12 cellular contexts compared by ENCODE assay signal in the genomic region with DNA sequence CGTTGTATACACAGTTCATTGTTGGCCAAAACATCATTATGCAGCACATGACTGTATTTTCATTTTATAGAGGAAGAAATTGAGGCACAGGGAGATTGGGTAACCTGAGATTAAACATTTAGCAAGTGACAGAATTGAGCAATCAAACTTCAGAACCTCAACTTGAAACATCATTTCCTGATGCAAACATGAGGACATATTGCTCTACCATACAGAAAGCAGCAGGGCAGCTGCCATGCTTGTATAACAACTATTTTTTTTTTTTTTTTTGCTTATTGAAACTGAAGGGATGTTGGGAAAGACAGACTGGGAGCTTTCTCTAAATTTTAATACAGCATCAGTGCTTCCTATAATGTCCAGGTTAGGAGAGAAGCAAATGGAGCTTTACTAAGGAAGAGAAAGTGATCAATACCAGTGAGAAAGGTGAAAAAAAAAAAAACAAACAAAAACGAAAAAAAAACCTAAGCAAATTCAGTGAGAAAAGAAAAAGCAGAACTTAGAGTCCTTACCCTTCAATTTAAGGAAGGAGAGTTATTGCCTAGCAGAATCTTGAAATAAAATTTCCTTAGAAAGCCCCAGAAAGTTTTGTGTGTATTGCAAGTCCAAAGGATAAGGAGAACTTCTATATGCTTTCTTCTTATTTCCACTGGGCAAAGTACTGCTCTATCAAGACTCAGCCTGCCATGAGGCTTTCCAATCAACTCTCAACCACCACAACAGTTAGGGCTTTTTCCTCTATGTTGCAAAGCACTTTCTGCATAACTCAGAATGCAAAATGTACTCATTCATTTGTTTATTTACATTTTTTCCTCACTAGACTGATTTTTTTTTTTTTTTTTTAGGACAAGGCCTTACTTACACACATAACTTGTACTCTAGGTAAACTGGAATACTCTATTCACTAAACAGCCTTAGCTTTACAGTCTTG. TPM values are rescaled to one million over a fixed set of nuclear protein-coding genes. Genes with fewer than 3 reads are reported as not detected.
DNase-seq lines count a peak whose midpoint lies in the region; ATAC-seq and TF ChIP-seq lines count a peak whose summit lies in the region.
"Had no signal": no experiment of that assay in that cellular context is flagged by ENCODE, and none has a peak within 500 bp of the region (broad histone marks: within the 10 kb centered on the region; RNA-seq: fewer than 3 reads in every experiment).

No MANE protein-coding gene starts in this region.

- peaks cover 70% of the 10 kb centered on the region for H3K79me2 ChIP-seq in MM.1S (ENCODE audit: low read length)

- H3K4me3 ChIP-seq in MM.1S (ENCODE audit: low read length) (no peak overlapping the region), psoas muscle (no peak overlapping the region)
- H3K4me3 ChIP-seq: gastrocnemius medialis, pancreas had no signal

- DNase-seq in activated CD4-positive, alpha-beta memory T cell treated with anti-CD3 and anti-CD28 coated beads for 36 hours, result no peak
- no peak for DNase-seq in activated CD4-positive, alpha-beta memory T cell treated with anti-CD3 and anti-CD28 coated beads, Interleukin-2, amount 10 ng/mL, durations not matched to agents 7 days and 5 days
- DNase-seq in MM.1S (peak; percentile 4), glomerular visceral epithelial cell (ENCODE audit: extremely low spot score) (no peak), psoas muscle (no peak)
- DNase-seq: gastrocnemius medialis, left cardiac atrium, NCI-H524 treated with DMSO at 0.1 percent for 48 hours, pancreas had no signal

- H3K27me3 ChIP-seq in MM.1S (replicated peaks; ENCODE audit: insufficient read depth, low read length) (no peaks in the 10 kb centered on the region), psoas muscle (ENCODE audit: insufficient read depth in 3 of 3, low read length in 2 of 3) (no peaks in the 10 kb centered on the region)
- H3K27me3 ChIP-seq: gastrocnemius medialis, pancreas had no signal

- TF ChIP-seq CTCF in MM.1S (IDR thresholded peaks at IDR 0.05; ENCODE audit: low read length) (no peak), psoas muscle (IDR thresholded peaks at IDR 0.05) (no peak)

- POLR2A ChIA-PET in activated CD4-positive, alpha-beta memory T cell treated with anti-CD3 and anti-CD28 coated beads for 36 hours (lab: Charles Lee), result no interaction called here
- POLR2A ChIA-PET in activated CD4-positive, alpha-beta memory T cell treated with anti-CD3 and anti-CD28 coated beads, Interleukin-2, amount 10 ng/mL, durations not matched to agents 7 days and 5 days (lab: Charles Lee), result interaction anchor here (0.8 to 2.0 kb wide), 6 partner anchors 10 to 22 kb away, joined by 3 to 7 read pairs (median 4); partner anchors contain the start of gene BTG1

- H3F3A ChIP-seq in MM.1S (ENCODE audit: insufficient read depth, low read length), result no peaks in the 10 kb centered on the region

- CTCF ChIA-PET in activated CD4-positive, alpha-beta memory T cell treated with anti-CD3 and anti-CD28 coated beads for 36 hours (lab: Charles Lee), result interaction anchor here (0.9 to 1.3 kb wide), 2 partner anchors 10 to 313 kb away, joined by 3 read pairs; no protein-coding TSS in a partner anchor
- CTCF ChIA-PET in activated CD4-positive, alpha-beta memory T cell treated with anti-CD3 and anti-CD28 coated beads, Interleukin-2, amount 10 ng/mL, durations not matched to agents 7 days and 5 days (lab: Charles Lee), result interaction anchor here (0.6 to 1.1 kb wide), 2 partner anchors 133 to 344 kb away, joined by 3 to 4 read pairs; no protein-coding TSS in a partner anchor

- no peaks in the 10 kb centered on the region for H3K9me3 ChIP-seq in MM.1S (replicated peaks; ENCODE audit: insufficient read depth, low read length)
- peaks cover 22% of the 10 kb centered on the region for H3K9me3 ChIP-seq in psoas muscle
- H3K9me3 ChIP-seq: pancreas had no signal

- H3K4me3 Mint-ChIP-seq in activated CD4-positive, alpha-beta memory T cell treated with anti-CD3 and anti-CD28 coated beads for 36 hours, result no peak overlapping the region
- H3K4me3 Mint-ChIP-seq in activated CD4-positive, alpha-beta memory T cell treated with anti-CD3 and anti-CD28 coated beads, Interleukin-2, amount 10 ng/mL, durations not matched to agents 7 days and 5 days, result no peak overlapping the region
- H3K4me3 Mint-ChIP-seq in activated naive CD8-positive, alpha-beta T cell, result peak overlapping the region; percentile 4
- peak overlapping the region; percentile 51 for H3K4me3 Mint-ChIP-seq in stimulated activated memory B cell treated with anti-CD40 and anti-IgM and Interleukin-4, amounts not matched to agents 10 μg/mL and 1 μg/mL and 100 μg/mL, for 72 hours

- H3K27me3 Mint-ChIP-seq in activated CD4-positive, alpha-beta memory T cell treated with anti-CD3 and anti-CD28 coated beads for 36 hours, result no peaks in the 10 kb centered on the region
- H3K27me3 Mint-ChIP-seq in activated CD4-positive, alpha-beta memory T cell treated with anti-CD3 and anti-CD28 coated beads, Interleukin-2, amount 10 ng/mL, durations not matched to agents 7 days and 5 days, result no peaks in the 10 kb centered on the region
- no peaks in the 10 kb centered on the region for H3K27me3 Mint-ChIP-seq in activated naive CD8-positive, alpha-beta T cell
- no peaks in the 10 kb centered on the region for H3K27me3 Mint-ChIP-seq in stimulated activated memory B cell treated with anti-CD40 and anti-IgM and Interleukin-4, amounts not matched to agents 10 μg/mL and 1 μg/mL and 100 μg/mL, for 72 hours

- H3K27ac ChIP-seq in MM.1S (ENCODE audit: low read length) (no peak overlapping the region), psoas muscle (no peak overlapping the region)
- H3K27ac ChIP-seq: gastrocnemius medialis had no signal

- H4K20me1 ChIP-seq in MM.1S (ENCODE audit: insufficient read depth, low read length), result no peaks in the 10 kb centered on the region

- H2AFZ ChIP-seq in MM.1S (ENCODE audit: low read length), result no peak overlapping the region

- intact Hi-C loops in activated CD4-positive, alpha-beta memory T cell treated with anti-CD3 and anti-CD28 coated beads for 36 hours (cut with micrococcal nuclease), result loop anchor here (1.0 kb wide), 1 partner anchor 8 kb away; no protein-coding TSS in a partner anchor
- intact Hi-C loops in psoas muscle (cut with DNase I), result no loop called here

- WGBS in psoas muscle, 3 donors, result 81 to 86% (median 84%) methylated on average over 2 of the region's 2 CpGs

- H3K4me1 Mint-ChIP-seq in activated CD4-positive, alpha-beta memory T cell treated with anti-CD3 and anti-CD28 coated beads for 36 hours (ENCODE audit: low read depth), result peaks cover 48% of the 10 kb centered on the region
- peaks cover 33% of the 10 kb centered on the region for H3K4me1 Mint-ChIP-seq in activated CD4-positive, alpha-beta memory T cell treated with anti-CD3 and anti-CD28 coated beads, Interleukin-2, amount 10 ng/mL, durations not matched to agents 7 days and 5 days
- peaks cover 54% of the 10 kb centered on the region for H3K4me1 Mint-ChIP-seq in activated naive CD8-positive, alpha-beta T cell (ENCODE audit: low read depth)
- H3K4me1 Mint-ChIP-seq in stimulated activated memory B cell treated with anti-CD40 and anti-IgM and Interleukin-4, amounts not matched to agents 10 μg/mL and 1 μg/mL and 100 μg/mL, for 72 hours, result peaks cover 41% of the 10 kb centered on the region

- peak overlapping the region; percentile 50 for H3K27ac Mint-ChIP-seq in activated CD4-positive, alpha-beta memory T cell treated with anti-CD3 and anti-CD28 coated beads for 36 hours
- no peak overlapping the region for H3K27ac Mint-ChIP-seq in activated CD4-positive, alpha-beta memory T cell treated with anti-CD3 and anti-CD28 coated beads, Interleukin-2, amount 10 ng/mL, durations not matched to agents 7 days and 5 days
- H3K27ac Mint-ChIP-seq in activated naive CD8-positive, alpha-beta T cell, result peak overlapping the region; percentile 83
- peak overlapping the region; percentile 62 for H3K27ac Mint-ChIP-seq in stimulated activated memory B cell treated with anti-CD40 and anti-IgM and Interleukin-4, amounts not matched to agents 10 μg/mL and 1 μg/mL and 100 μg/mL, for 72 hours

- peaks cover 44% of the 10 kb centered on the region for H3K36me3 Mint-ChIP-seq in activated CD4-positive, alpha-beta memory T cell treated with anti-CD3 and anti-CD28 coated beads for 36 hours
- H3K36me3 Mint-ChIP-seq in activated CD4-positive, alpha-beta memory T cell treated with anti-CD3 and anti-CD28 coated beads, Interleukin-2, amount 10 ng/mL, durations not matched to agents 7 days and 5 days (ENCODE audit: low read depth), result peaks cover 37% of the 10 kb centered on the region
- peaks cover 45% of the 10 kb centered on the region for H3K36me3 Mint-ChIP-seq in activated naive CD8-positive, alpha-beta T cell
- peaks cover 58% of the 10 kb centered on the region for H3K36me3 Mint-ChIP-seq in stimulated activated memory B cell treated with anti-CD40 and anti-IgM and Interleukin-4, amounts not matched to agents 10 μg/mL and 1 μg/mL and 100 μg/mL, for 72 hours

- H3K4me2 ChIP-seq in MM.1S (ENCODE audit: low read depth, low read length), result no peak overlapping the region

- H3K4me1 ChIP-seq in MM.1S (ENCODE audit: low read length) (no peaks in the 10 kb centered on the region), psoas muscle (no peaks in the 10 kb centered on the region)
- H3K4me1 ChIP-seq: gastrocnemius medialis had no signal

- no peak overlapping the region for H3K9ac ChIP-seq in MM.1S (ENCODE audit: low read length)

- H3K36me3 ChIP-seq in MM.1S (replicated peaks; ENCODE audit: insufficient read depth, low read length) (no peaks in the 10 kb centered on the region), psoas muscle (ENCODE audit: insufficient read depth in 1 of 2, low read depth in 1 of 2) (no peaks in the 10 kb centered on the region)
- H3K36me3 ChIP-seq: gastrocnemius medialis, pancreas had no signal

- H3K9me2 ChIP-seq in MM.1S (replicated peaks; ENCODE audit: insufficient read depth, low read length), result no peaks in the 10 kb centered on the region

- ATAC-seq in stimulated activated memory B cell treated with anti-CD40 and anti-IgM and Interleukin-4, amounts not matched to agents 10 μg/mL and 1 μg/mL and 100 μg/mL, for 72 hours, result peak; percentile 50
- ATAC-seq in HG02588 (IDR thresholded peaks at IDR 0.05; ENCODE audit: unreplicated experiment), result no peak
- no peak for ATAC-seq in psoas muscle
- ATAC-seq: gastrocnemius medialis, left cardiac atrium had no signal

- peaks cover 20% of the 10 kb centered on the region for H3K9me3 Mint-ChIP-seq in activated CD4-positive, alpha-beta memory T cell treated with anti-CD3 and anti-CD28 coated beads for 36 hours
- H3K9me3 Mint-ChIP-seq in activated CD4-positive, alpha-beta memory T cell treated with anti-CD3 and anti-CD28 coated beads, Interleukin-2, amount 10 ng/mL, durations not matched to agents 7 days and 5 days, result peaks cover 15% of the 10 kb centered on the region
- peaks cover 16% of the 10 kb centered on the region for H3K9me3 Mint-ChIP-seq in activated naive CD8-positive, alpha-beta T cell (ENCODE audit: low read depth)
- H3K9me3 Mint-ChIP-seq in stimulated activated memory B cell treated with anti-CD40 and anti-IgM and Interleukin-4, amounts not matched to agents 10 μg/mL and 1 μg/mL and 100 μg/mL, for 72 hours, result peaks cover 7% of the 10 kb centered on the region

RNA-seq across cellular contexts. Expression of gene BTG1, which starts 21.6 kb away (rescaled TPM):
- 100 to 1,000 TPM; 137 to 144 TPM for total RNA-seq in activated CD4-positive, alpha-beta memory T cell treated with anti-CD3 and anti-CD28 coated beads for 36 hours
- 100 to 1,000 TPM; 217 to 227 TPM for total RNA-seq in activated CD4-positive, alpha-beta memory T cell treated with anti-CD3 and anti-CD28 coated beads, Interleukin-2, amount 10 ng/mL, durations not matched to agents 7 days and 5 days
- 10 to 100 TPM; 18.4 to 34.2 (median 28.5) TPM for total RNA-seq in psoas muscle
- 10 to 100 TPM in 2 of 3 donors, 1 to 10 TPM in 1; 9.9 to 12.6 (median 10.6) TPM for polyA plus RNA-seq in psoas muscle

Comparison
In these comparisons a context has a peak if more than half of its experiments do, and no peak if none do; other contexts are left out.
1. H3K4me3 Mint-ChIP-seq: peak in activated naive CD8-positive, alpha-beta T cell (single experiment) and stimulated activated memory B cell treated with anti-CD40 and anti-IgM and Interleukin-4, amounts not matched to agents 10 μg/mL and 1 μg/mL and 100 μg/mL, for 72 hours (single experiment); none in activated CD4-positive, alpha-beta memory T cell treated with anti-CD3 and anti-CD28 coated beads for 36 hours (single experiment) and activated CD4-positive, alpha-beta memory T cell treated with anti-CD3 and anti-CD28 coated beads, Interleukin-2, amount 10 ng/mL, durations not matched to agents 7 days and 5 days (single experiment).